In genomic region chr7:2843711-2844152, GRCh38 we compare ENCODE assay signal across 8 cellular contexts. TPM values are rescaled to one million over a fixed set of nuclear protein-coding genes. Genes with fewer than 3 reads are reported as not detected.
DNase-seq lines count a peak whose midpoint lies in the region; ATAC-seq and TF ChIP-seq lines count a peak whose summit lies in the region.

No MANE protein-coding gene starts in this region.

- dilution Hi-C loops in IMR-90 (cut with HindIII; ENCODE audit: low sequenced_read_pairs, unreplicated experiment), result no loop called here

- H3K23ac ChIP-seq in IMR-90 (ENCODE audit: low read depth, low read length) (peak overlapping the region; percentile 75), neuronal stem cell (ENCODE audit: low read depth, low read length, poor library complexity) (no peak overlapping the region)

- intact Hi-C loops in IMR-90 (cut with micrococcal nuclease), result loop anchor here (5.0 kb wide), 1 partner anchor 81 kb away; no protein-coding TSS in a partner anchor
- intact Hi-C loops in activated CD8-positive, alpha-beta T cell treated with anti-CD3 and anti-CD28 coated beads for 36 hours (cut with micrococcal nuclease), result no loop called here

- no peak overlapping the region for H3K27ac Mint-ChIP-seq in activated CD8-positive, alpha-beta T cell treated with anti-CD3 and anti-CD28 coated beads for 36 hours

- H4K5ac ChIP-seq in IMR-90 (ENCODE audit: low read depth, low read length), result peak overlapping the region; percentile 77; the same call in 1 of the 2 replicates

- H3K18ac ChIP-seq in IMR-90 (ENCODE audit: low read depth, low read length) (peak overlapping the region; percentile 74), neuronal stem cell (ENCODE audit: low read length) (peak overlapping the region; percentile 98)

- in situ Hi-C loops in IMR-90 (cut with MboI; ENCODE audit: low sequenced_read_pairs), result no loop called here

- peaks cover 12% of the 10 kb centered on the region for H3K36me3 Mint-ChIP-seq in activated CD8-positive, alpha-beta T cell treated with anti-CD3 and anti-CD28 coated beads for 36 hours (ENCODE audit: low read depth)

- peak; percentile 20; the same call in 1 of the 2 replicates for TF ChIP-seq RAD21 in IMR-90 (IDR thresholded peaks at IDR 0.05; ENCODE audit: low read length)

- peaks cover 14% of the 10 kb centered on the region for H3K4me1 ChIP-seq in IMR-90 (ENCODE audit: control insufficient read depth, insufficient read depth, low read length)
- peaks cover 3 to 4% of the 10 kb centered on the region in 2 donors for H3K4me1 ChIP-seq in neuronal stem cell (ENCODE audit: control insufficient read depth in 2 of 2, insufficient read depth in 1 of 2, low read depth in 1 of 2, low read length in 2 of 2)

- H4K91ac ChIP-seq in IMR-90 (ENCODE audit: insufficient read depth, low read depth, low read length), result peak overlapping the region; percentile 78; the same call in 1 of the 2 replicates
- H4K91ac ChIP-seq in neuronal stem cell (ENCODE audit: low read depth, low read length, poor library complexity), result no peak overlapping the region

- H2BK5ac ChIP-seq in IMR-90 (ENCODE audit: low read depth, low read length, poor library complexity, severe bottlenecking), result peak overlapping the region; percentile 81
- H2BK5ac ChIP-seq in neuronal stem cell (ENCODE audit: low read length), result peak overlapping the region; percentile 66

- no TSS peak for BruUV-seq in IMR-90 (replicated peaks; lab: Mats Ljungman, UMichigan)

- H3K4me3 ChIP-seq in IMR-90 (ENCODE audit: insufficient read depth, low read depth, low read length), result peak overlapping the region; percentile 98
- peak overlapping the region; percentile 78 for H3K4me3 ChIP-seq in fibroblast of villous mesenchyme (ENCODE audit: low read depth, low read length)
- H3K4me3 ChIP-seq in neuronal stem cell (ENCODE audit: low read length in 2 of 2), result peak overlapping the region; percentile 91 to 95

- WGBS in IMR-90 (ENCODE audit: extremely low coverage in 2 of 2, insufficient read length in 1 of 2), 2 experiments, result 0% methylated on average over 50 of the region's 64 CpGs; no CpG with 5 or more reads in 1 of the 2 experiments
- WGBS in neuronal stem cell (ENCODE audit: extremely low coverage in 2 of 2, insufficient read length in 2 of 2, insufficient replicate concordance in 1 of 2), 2 donors, result no CpG with 5 or more reads among the region's 64 CpGs

- TF ChIP-seq POLR2A in IMR-90 (IDR thresholded peaks at IDR 0.05; ENCODE audit: low read depth, low read length), result 0 out of 2 replicates have a peak, but pooled peaks have one; percentile 11

- H2BK120ac ChIP-seq in IMR-90 (ENCODE audit: low read depth, low read length) (no peak overlapping the region; the same call in 1 of the 2 replicates), neuronal stem cell (ENCODE audit: low read depth, low read length) (no peak overlapping the region)

- peaks cover 24% of the 10 kb centered on the region for H4K20me1 ChIP-seq in IMR-90 (ENCODE audit: insufficient read depth, low read length)

- H3K27me3 Mint-ChIP-seq in activated CD8-positive, alpha-beta T cell treated with anti-CD3 and anti-CD28 coated beads for 36 hours, result no peaks in the 10 kb centered on the region

- H3K79me1 ChIP-seq in IMR-90 (ENCODE audit: low read depth in 1 of 2, low read length in 2 of 2), result peaks cover 18 to 49% of the 10 kb centered on the region in 2 experiments
- peaks cover 5% of the 10 kb centered on the region for H3K79me1 ChIP-seq in neuronal stem cell (ENCODE audit: low read depth, low read length)

- peak overlapping the region; percentile 84 for H2AK5ac ChIP-seq in IMR-90 (ENCODE audit: low read depth, low read length)
- peak overlapping the region; percentile 94 for H2AK5ac ChIP-seq in neuronal stem cell (ENCODE audit: low read depth, low read length)

- H2BK15ac ChIP-seq in IMR-90 (ENCODE audit: low read depth, low read length) (no peak overlapping the region), neuronal stem cell (ENCODE audit: low read length) (no peak overlapping the region)

- CTCF ChIA-PET in IMR-90 (lab: Yijun Ruan, JAX), result no interaction called here
- CTCF ChIA-PET in activated CD8-positive, alpha-beta T cell treated with anti-CD3 and anti-CD28 coated beads for 36 hours (lab: Charles Lee), result no interaction called here

- H3K36me3 ChIP-seq in IMR-90 (ENCODE audit: control insufficient read depth, insufficient read depth, low read length) (peaks cover 11% of the 10 kb centered on the region; the same call in 1 of the 2 replicates), neuronal stem cell (replicated peaks in 1 of 2; ENCODE audit: control insufficient read depth in 2 of 2, insufficient read depth in 2 of 2, low read length in 2 of 2) (peaks cover 0 to 41% of the 10 kb centered on the region in 2 donors)

- H2BK20ac ChIP-seq in IMR-90 (ENCODE audit: low read depth, low read length), result no peak overlapping the region

- H3K14ac ChIP-seq in IMR-90 (replicated peaks; ENCODE audit: low read depth, low read length) (peak overlapping the region; percentile 76), neuronal stem cell (ENCODE audit: low read length) (peak overlapping the region; percentile 94)

- H3K56ac ChIP-seq in IMR-90 (ENCODE audit: extremely low read depth, insufficient read depth, low read length), result 0 out of 2 replicates have a peak overlapping the region, but pooled peaks have one; percentile 33

- peak overlapping the region; percentile 94 for H3K9ac ChIP-seq in IMR-90 (ENCODE audit: low read depth, low read length)
- H3K9ac ChIP-seq in neuronal stem cell (ENCODE audit: low read depth, low read length, poor library complexity), result peak overlapping the region; percentile 95

- H2AFZ ChIP-seq in IMR-90 (replicated peaks; ENCODE audit: low read length, poor library complexity) (peak overlapping the region; percentile 92), neuronal stem cell (ENCODE audit: low read length) (peak overlapping the region; percentile 87)

- H2BK12ac ChIP-seq in neuronal stem cell (ENCODE audit: low read length), result peak overlapping the region; percentile 22

- H3K9me3 ChIP-seq in IMR-90 (ENCODE audit: control insufficient read depth, insufficient read depth, low read length) (no peaks in the 10 kb centered on the region), neuronal stem cell (replicated peaks in 1 of 2; ENCODE audit: control insufficient read depth in 2 of 2, insufficient read depth in 1 of 2, low read depth in 1 of 2, low read length in 2 of 2) (peaks cover 0 to 8% of the 10 kb centered on the region in 2 donors)

- H3K27me3 ChIP-seq in IMR-90 (ENCODE audit: control insufficient read depth, insufficient read depth, low read length) (no peaks in the 10 kb centered on the region), neuronal stem cell (ENCODE audit: control insufficient read depth in 3 of 3, insufficient read depth in 3 of 3, low read depth in 1 of 3, low read length in 3 of 3) (no peaks in the 10 kb centered on the region)

- peaks cover 6% of the 10 kb centered on the region for H3K9me1 ChIP-seq in IMR-90 (ENCODE audit: insufficient read depth, low read length)

- H3K4me2 ChIP-seq in IMR-90 (ENCODE audit: low read depth, low read length) (peak overlapping the region; percentile 95), neuronal stem cell (ENCODE audit: insufficient read depth, low read length, poor library complexity, severe bottlenecking) (peak overlapping the region; percentile 71)

- POLR2A ChIA-PET in IMR-90 (lab: Charles Lee; ENCODE audit: unreplicated experiment), result no interaction called here
- POLR2A ChIA-PET in activated CD8-positive, alpha-beta T cell treated with anti-CD3 and anti-CD28 coated beads for 36 hours (lab: Charles Lee), result interaction anchor here (1.1 kb wide), 1 partner anchor 18 kb away, joined by 4 read pairs; no protein-coding TSS in a partner anchor

- H2AK9ac ChIP-seq in IMR-90 (replicated peaks; ENCODE audit: low read depth, low read length, poor library complexity), result peak overlapping the region; percentile 93

- H4K8ac ChIP-seq in IMR-90 (ENCODE audit: low read depth in 2 of 2, low read length in 2 of 2) (peak overlapping the region; percentile 34 to 74; a peak in 2 of 4 replicates), neuronal stem cell (ENCODE audit: low read depth, low read length) (no peak overlapping the region)

- peaks cover 24% of the 10 kb centered on the region for H3K4me1 Mint-ChIP-seq in activated CD8-positive, alpha-beta T cell treated with anti-CD3 and anti-CD28 coated beads for 36 hours (ENCODE audit: low read depth)

- peak overlapping the region; percentile 84 for H3K4ac ChIP-seq in IMR-90 (ENCODE audit: low read depth, low read length)
- no peak overlapping the region for H3K4ac ChIP-seq in neuronal stem cell (ENCODE audit: low read length)

- H3K9me3 Mint-ChIP-seq in activated CD8-positive, alpha-beta T cell treated with anti-CD3 and anti-CD28 coated beads for 36 hours, result peaks cover 2% of the 10 kb centered on the region

- DNase-seq in NCI-H146 (lab: John Stamatoyannopoulos, UW) (peak; percentile 55), NCI-H146 treated with DMSO at 0.1 percent for 48 hours (lab: John Stamatoyannopoulos, UW; ENCODE audit: unreplicated experiment) (no peak), IMR-90 (peak; percentile 34), fibroblast of villous mesenchyme (ENCODE audit: low read depth) (peak; percentile 34), neuronal stem cell (ENCODE audit: low spot score) (no peak), OCI-M2 (lab: John Stamatoyannopoulos, UW; ENCODE audit: unreplicated experiment) (no peak)
- DNase-seq in activated CD8-positive, alpha-beta T cell treated with anti-CD3 and anti-CD28 coated beads for 36 hours, result peak; percentile 62

- TF ChIP-seq CTCF in IMR-90 (conservative IDR thresholded peaks at IDR 0.05; ENCODE audit: low read depth, low read length), result no peak
- no peak for TF ChIP-seq CTCF in activated CD8-positive, alpha-beta T cell treated with anti-CD3 and anti-CD28 coated beads for 36 hours (IDR thresholded peaks at IDR 0.05)
- TF ChIP-seq CTCF in fibroblast of villous mesenchyme (IDR thresholded peaks at IDR 0.05; ENCODE audit: insufficient read depth, low read depth, low read length), result no peak

- peak overlapping the region; percentile 75 for H3K4me3 Mint-ChIP-seq in activated CD8-positive, alpha-beta T cell treated with anti-CD3 and anti-CD28 coated beads for 36 hours

- ATAC-seq in IMR-90 (ENCODE audit: low read depth) (peak; percentile 53), HG02678 (IDR thresholded peaks at IDR 0.05; ENCODE audit: unreplicated experiment) (no peak)
- ATAC-seq in activated CD8-positive, alpha-beta T cell treated with anti-CD3 and anti-CD28 coated beads for 36 hours, result peak; percentile 3

- peak overlapping the region; percentile 86 for H3K27ac ChIP-seq in IMR-90 (ENCODE audit: insufficient read depth, low read length)
- no peak overlapping the region for H3K27ac ChIP-seq in neuronal stem cell (replicated peaks; ENCODE audit: low read length)

TF ChIP-seq in IMR-90, 13 proteins besides CTCF, POLR2A, EP300 and RAD21 (continues in another document):
- no peak for TF ChIP-seq MAFK (IDR thresholded peaks at IDR 0.05; ENCODE audit: low read depth, low read length)

RNA-seq across cellular contexts. Expression of gene GNA12, which starts 0.4 kb away (rescaled TPM):
- total RNA-seq in IMR-90 (2012; rRNA removed), result 14.3 and 14.4 TPM in 2 replicates
- polyA plus RNA-seq in IMR-90 (2012; rRNA removed), result 89.0 and 93.9 TPM in 2 replicates
- polyA plus RNA-seq in IMR-90 (2012; cell fraction: cytosol; rRNA removed), result 41.2 and 78.7 TPM in 2 replicates
- polyA plus RNA-seq in IMR-90 (2012; cell fraction: nucleus; rRNA removed; ENCODE audit: low replicate concordance), result 60.2 and 62.3 TPM in 2 replicates
- 10 to 100 TPM; 21.0 to 21.1 TPM for total RNA-seq in activated CD8-positive, alpha-beta T cell treated with anti-CD3 and anti-CD28 coated beads for 36 hours
- 41.9 and 46.2 TPM in 2 replicates for total RNA-seq in fibroblast of villous mesenchyme
- polyA plus RNA-seq in neuronal stem cell (2013, experiment 1 of 2), result 37.0 TPM
- 36.5 TPM for polyA plus RNA-seq in neuronal stem cell (2013, experiment 2 of 2)

Comparison
In these comparisons a context has a peak if more than half of its experiments do, and no peak if none do; other contexts are left out.
1. DNase-seq: peak in NCI-H146 (single experiment), IMR-90 (single experiment), activated CD8-positive, alpha-beta T cell treated with anti-CD3 and anti-CD28 coated beads for 36 hours (single experiment) and fibroblast of villous mesenchyme (single experiment); none in NCI-H146 treated with DMSO at 0.1 percent for 48 hours (single experiment), neuronal stem cell (single experiment) and OCI-M2 (single experiment).
2. Peak in every context shown above with its lines, with median percentiles within 50 percentile points of each other: H3K4me3 ChIP-seq.